In the genomic region with DNA sequence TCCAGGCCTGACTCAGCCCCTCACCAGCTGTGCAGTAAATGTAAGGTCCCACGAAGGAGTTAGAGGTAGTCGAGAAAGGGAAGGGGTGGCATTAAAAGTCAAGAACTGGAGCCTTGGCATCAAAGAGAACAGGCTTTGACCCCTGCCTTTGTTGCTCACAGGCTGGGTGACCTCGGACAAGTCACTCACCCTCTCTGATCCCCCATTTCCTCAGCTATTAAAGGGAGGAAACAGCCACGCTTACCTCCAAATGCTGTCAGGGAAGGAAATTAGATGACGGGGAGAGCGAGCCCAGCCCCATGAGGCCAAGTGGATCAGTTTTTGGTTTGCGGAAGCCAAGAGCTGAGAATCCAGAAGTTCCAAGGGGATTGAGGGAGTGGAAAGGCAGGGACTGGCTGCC, we compare ENCODE assay signal across 30 cellular contexts. TPM values are rescaled to one million over a fixed set of nuclear protein-coding genes. Genes with fewer than 3 reads are reported as not detected.
DNase-seq lines count a peak whose midpoint lies in the region; ATAC-seq, FAIRE-seq and TF ChIP-seq lines count a peak whose summit lies in the region.
"Had no signal": no experiment of that assay in that cellular context is flagged by ENCODE, and none has a peak within 500 bp of the region (broad histone marks: within the 10 kb centered on the region; RNA-seq: fewer than 3 reads in every experiment).

No MANE protein-coding gene starts in this region.

- H3K4me1 Mint-ChIP-seq in activated T-helper 17 cell treated with anti-CD3 and anti-CD28 coated beads, Interleukin-2, amount 50 U/mL, for 72 hours: no peaks in the 10 kb centered on the region

- H2BK15ac ChIP-seq in H1 (ENCODE audit: low read length): 0 out of 2 replicates have a peak overlapping the region, but pooled peaks have one; percentile 46

- H3K36me3 Mint-ChIP-seq in activated T-helper 17 cell treated with anti-CD3 and anti-CD28 coated beads, Interleukin-2, amount 50 U/mL, for 72 hours (ENCODE audit: low read depth): no peaks in the 10 kb centered on the region
- H3K36me3 Mint-ChIP-seq: CD14-positive monocyte; CD4-positive, alpha-beta memory T cell; CD4-positive, CD25-positive, alpha-beta regulatory T cell; CD8-positive, alpha-beta memory T cell had no signal

- peaks cover 0 to 2% (median 0%) of the 10 kb centered on the region in 4 experiments; a peak in 3 of 7 replicates for H3K27me3 ChIP-seq in H1 (replicated peaks in 1 of 4; ENCODE audit: control insufficient read depth in 3 of 4, extremely low read depth in 1 of 4, insufficient read depth in 3 of 4, low read length in 3 of 4)
- H3K27me3 ChIP-seq: BE2C had no signal

- TF ChIP-seq CTCF in A549 (IDR thresholded peaks at IDR 0.05) (no peak), H1 (IDR thresholded peaks at IDR 0.05; ENCODE audit: control extremely low read depth in 1 of 3, insufficient read depth in 1 of 3, low read depth in 1 of 3, low read length in 3 of 3) (no peak)

- H3K23ac ChIP-seq in H1 (ENCODE audit: insufficient read length): no peak overlapping the region

- no peak overlapping the region for H2BK5ac ChIP-seq in H1 (ENCODE audit: low read depth, low read length)

- DNase-seq in activated effector memory CD4-positive, alpha-beta T cell treated with anti-CD3 and anti-CD28 coated beads, Interleukin-2, amount 50 U/mL, for 16 hours: peak; percentile 5
- no peak for DNase-seq in activated effector memory CD4-positive, alpha-beta T cell treated with Interleukin-2 at 50 U/mL for 16 hours
- DNase-seq in A549 (ENCODE audit: low read depth in 1 of 2, low spot score in 1 of 2) (no peak), H1 (ENCODE audit: low read depth in 1 of 2, low spot score in 2 of 2) (no peak), left colon (no peak), T-helper 2 cell (no peak), H54 (ENCODE audit: insufficient read length, low spot score) (no peak)
- DNase-seq: ACHN; BE2C; C1 segment of cervical spinal cord; CD4-positive, alpha-beta memory T cell; CD4-positive, CD25-positive, alpha-beta regulatory T cell; CD8-positive, alpha-beta memory T cell; COR-L47; DMS 273 treated with DMSO at 0.1 percent for 48 hours; DMS153; DMS53; DMS79; DND-41; EL; GDM1 had no signal

- H2BK12ac ChIP-seq in H1 (ENCODE audit: low read depth, low read length): no peak overlapping the region

- no peak for FAIRE-seq in A549 (lab: Jason Lieb, UNC)
- no peak for FAIRE-seq in H1 (lab: Jason Lieb, UNC)
- FAIRE-seq in H54 (lab: Jason Lieb, UNC): no peak
- FAIRE-seq: GM12878, GM12892, GM18507 had no signal

- H3K4me3 Mint-ChIP-seq in activated T-helper 17 cell treated with anti-CD3 and anti-CD28 coated beads, Interleukin-2, amount 50 U/mL, for 72 hours: no peak overlapping the region
- H3K4me3 Mint-ChIP-seq: CD14-positive monocyte; CD4-positive, alpha-beta memory T cell; CD4-positive, CD25-positive, alpha-beta regulatory T cell; CD8-positive, alpha-beta memory T cell had no signal

- no peak overlapping the region for H4K8ac ChIP-seq in H1 (ENCODE audit: extremely low read depth, insufficient read depth, low read length)

- H3K56ac ChIP-seq in H1 (replicated peaks; ENCODE audit: insufficient read length, low read depth, low read length): no peak overlapping the region

- no peak overlapping the region for H2BK20ac ChIP-seq in H1 (ENCODE audit: low read length)

- H3K9me3 ChIP-seq in A549 (no peaks in the 10 kb centered on the region), H1 (ENCODE audit: insufficient read depth in 2 of 2, low read depth in 1 of 2, low read length in 1 of 2) (no peaks in the 10 kb centered on the region)
- H3K9me3 ChIP-seq: BE2C, BLaER1 had no signal

- POLR2A ChIA-PET in A549 (lab: Yijun Ruan, JAX): no interaction called here
- POLR2A ChIA-PET in H1 (lab: Charles Lee; ENCODE audit: partially characterized antibody): interaction anchor here (0.6 to 1.1 kb wide), 2 partner anchors 89 to 148 kb away, joined by 3 to 4 read pairs; no protein-coding TSS in a partner anchor

- TF ChIP-seq EP300 in A549 (IDR thresholded peaks at IDR 0.05): no peak
- no peak for TF ChIP-seq EP300 in H1 (IDR thresholded peaks at IDR 0.05; ENCODE audit: borderline replicate concordance in 1 of 2, low read depth in 2 of 2, low read length in 2 of 2)

- H3K4me3 ChIP-seq in A549 (no peak overlapping the region), H1 (ENCODE audit: extremely low read depth in 1 of 4, insufficient read depth in 2 of 4, low read depth in 3 of 4, low read length in 4 of 4) (no peak overlapping the region)
- H3K4me3 ChIP-seq: BLaER1, GM12878 had no signal

- H2AFZ ChIP-seq in H1 (ENCODE audit: low read length): no peak overlapping the region

- no peaks in the 10 kb centered on the region for H4K20me1 ChIP-seq in H1 (replicated peaks in 1 of 2; ENCODE audit: control insufficient read depth in 1 of 2, insufficient read depth in 2 of 2, low read length in 2 of 2)
- H4K20me1 ChIP-seq: BLaER1 had no signal

- H3K23me2 ChIP-seq in H1 (ENCODE audit: low read depth, low read length): no peaks in the 10 kb centered on the region

- H3K4me2 ChIP-seq in A549 (no peak overlapping the region), H1 (ENCODE audit: insufficient read depth in 1 of 2, low read depth in 2 of 2, low read length in 2 of 2) (no peak overlapping the region)
- H3K4me2 ChIP-seq: BLaER1 had no signal

- H3K14ac ChIP-seq in H1 (ENCODE audit: insufficient read length): no peak overlapping the region

- CTCF ChIA-PET in A549 (lab: Yijun Ruan, JAX): interaction anchor here (0.7 to 13.1 kb wide), 18 partner anchors 13 to 288 kb away, joined by 3 to 124 read pairs (median 7); a partner anchor contains a TSS
- CTCF ChIA-PET in H1 (lab: Charles Lee; ENCODE audit: partially characterized antibody): interaction anchor here (0.7 to 5.5 kb wide), 18 partner anchors 10 to 288 kb away, joined by 3 to 46 read pairs (median 4); no protein-coding TSS in a partner anchor

- TF ChIP-seq RAD21 in A549 (conservative IDR thresholded peaks at IDR 0.05 in 1 of 2, IDR thresholded peaks at IDR 0.05 in 1 of 2): no peak
- TF ChIP-seq RAD21 in H1 (IDR thresholded peaks at IDR 0.05 in 1 of 2, conservative IDR thresholded peaks at IDR 0.05 in 1 of 2; ENCODE audit: low read depth in 2 of 2, low read length in 2 of 2): no peak

- H4K5ac ChIP-seq in H1 (ENCODE audit: insufficient read length, low read depth, low read length): no peak overlapping the region

- no peak overlapping the region for H4K91ac ChIP-seq in H1 (replicated peaks; ENCODE audit: insufficient read length, low read length)

- no peak overlapping the region for H3K9ac ChIP-seq in H1 (replicated peaks in 1 of 4; ENCODE audit: extremely low read depth in 1 of 4, low read depth in 3 of 4, low read length in 3 of 4)
- H3K9ac ChIP-seq: BLaER1 had no signal

- peaks cover 28% of the 10 kb centered on the region for H3K27me3 Mint-ChIP-seq in activated T-helper 17 cell treated with anti-CD3 and anti-CD28 coated beads, Interleukin-2, amount 50 U/mL, for 72 hours

- H3K4me1 ChIP-seq in A549 (no peaks in the 10 kb centered on the region; the same call in 2 of the 3 replicates), H1 (replicated peaks in 1 of 4; ENCODE audit: control insufficient read depth in 3 of 4, insufficient read depth in 4 of 4, low read length in 3 of 4) (peaks cover 0 to 7% (median 4%) of the 10 kb centered on the region in 4 experiments; a peak in 3 of 7 replicates)
- H3K4me1 ChIP-seq: BE2C had no signal

- no peaks in the 10 kb centered on the region for H3K79me1 ChIP-seq in H1 (ENCODE audit: low read depth, low read length)

- H3K4ac ChIP-seq in H1 (replicated peaks; ENCODE audit: insufficient read length, low read depth, low read length): no peak overlapping the region

- ATAC-seq in A549: no peak
- ATAC-seq in activated T-helper 17 cell treated with anti-CD3 and anti-CD28 coated beads, Interleukin-2, amount 50 U/mL, for 72 hours (replicated peaks): no peak
- no peak for ATAC-seq in left colon
- ATAC-seq: GM12878 had no signal

- no peak overlapping the region for H2AK5ac ChIP-seq in H1 (ENCODE audit: low read depth, low read length)

- H3K36me3 ChIP-seq in H1 (ENCODE audit: control insufficient read depth in 2 of 4, insufficient read depth in 4 of 4, low read length in 3 of 4): no peaks in the 10 kb centered on the region
- H3K36me3 ChIP-seq: BE2C, BLaER1 had no signal

- peak overlapping the region; percentile 62 for H3K27ac Mint-ChIP-seq in activated T-helper 17 cell treated with anti-CD3 and anti-CD28 coated beads, Interleukin-2, amount 50 U/mL, for 72 hours
- H3K27ac Mint-ChIP-seq: CD14-positive monocyte; CD8-positive, alpha-beta memory T cell had no signal

- no peak overlapping the region for H3K18ac ChIP-seq in H1 (ENCODE audit: extremely low read depth, low read length)

- no peak overlapping the region for H2BK120ac ChIP-seq in H1 (replicated peaks; ENCODE audit: low read depth, low read length)

- WGBS in A549 (ENCODE audit: missing lambda C conversion rate): 36% methylated on average over 7 of the region's 7 CpGs
- 88% methylated on average over 7 of the region's 7 CpGs; no CpG with 5 or more reads in 1 of the 2 experiments for WGBS in H1 (ENCODE audit: extremely low coverage in 1 of 2, insufficient coverage in 1 of 2, insufficient read length in 1 of 2, insufficient replicate concordance in 2 of 2, low coverage in 1 of 2, low lambda C conversion rate in 2 of 2, missing lambda C conversion rate in 1 of 2), 2 experiments

- H3K79me2 ChIP-seq in H1 (ENCODE audit: control insufficient read depth in 1 of 2, insufficient read depth in 2 of 2, low read length in 2 of 2): no peaks in the 10 kb centered on the region

- intact Hi-C loops in left colon (cut with DNase I, micrococcal nuclease): no loop called here

- no peaks in the 10 kb centered on the region for H3K9me3 Mint-ChIP-seq in activated T-helper 17 cell treated with anti-CD3 and anti-CD28 coated beads, Interleukin-2, amount 50 U/mL, for 72 hours
- H3K9me3 Mint-ChIP-seq: CD4-positive, alpha-beta memory T cell; CD4-positive, CD25-positive, alpha-beta regulatory T cell; CD8-positive, alpha-beta memory T cell had no signal

- no peak overlapping the region; a peak in 1 of 6 replicates for H3K27ac ChIP-seq in A549
- H3K27ac ChIP-seq in H1 (ENCODE audit: low read depth, low read length): no peak overlapping the region
- H3K27ac ChIP-seq: 22Rv1, BLaER1 had no signal

- TF ChIP-seq POLR2A in A549 (IDR thresholded peaks at IDR 0.05; ENCODE audit: low read length): no peak
- TF ChIP-seq POLR2A in H1 (IDR thresholded peaks at IDR 0.05; ENCODE audit: control extremely low read depth in 1 of 2, low read depth in 2 of 2, low read length in 2 of 2): no peak
- no peak for TF ChIP-seq POLR2A in H54 (IDR thresholded peaks at IDR 0.05; ENCODE audit: low read depth, low read length)

RNA-seq across cellular contexts. Expression of a gene that starts 8.7 kb away (rescaled TPM):
- polyA plus RNA-seq in A549 (2011; rRNA removed): 0.04 and 0.06 TPM in 2 replicates
- 0.03 and 0.04 TPM in 2 replicates for polyA plus RNA-seq in A549 (2012; cell fraction: cytosol; rRNA removed)
- 0.02 and 0.05 TPM in 2 replicates for polyA plus RNA-seq in A549 (2012; cell fraction: nucleus; rRNA removed)
- polyA plus RNA-seq in A549 (2017; fragmentation: RNase III; extraction: RNeasy Plus Mini Kit Qiagen cat#74134 plus additional on column Dnase treatment): 0.04 to 0.07 TPM (median 0.04 TPM) in 3 replicates
- polyA minus RNA-seq in A549 (2011; rRNA and poly(A)+ RNA removed): 0.04 and 0.10 TPM in 2 replicates
- total RNA-seq in activated T-helper 17 cell treated with anti-CD3 and anti-CD28 coated beads, Interleukin-2, amount 50 U/mL, for 72 hours: under 1 TPM in 1 of 2 donors, not detected in 1; 0.24 TPM
- total RNA-seq in H1 (2021; fragmentation: NEBNext Ultra II Directional; extraction: Animal tissue kit (Norgen Biotek cat#: 25700)): 4.8 and 6.5 TPM in 2 replicates
- polyA plus RNA-seq in H1 (2011; rRNA removed): 1.8 and 2.7 TPM in 2 replicates
- polyA plus RNA-seq in H1 (2011; cell fraction: cytosol; rRNA removed): 2.0 TPM
- 4.0 TPM for polyA plus RNA-seq in H1 (2011; cell fraction: nucleus; rRNA removed)
- polyA plus RNA-seq in H1 (2012, experiment 1 of 2): 3.9 to 4.3 TPM (median 4.1 TPM) in 4 replicates
- polyA plus RNA-seq in H1 (2012, experiment 2 of 2): 1.4 TPM
- polyA plus RNA-seq in H1 (2013, experiment 1 of 2): 2.7 TPM
- 2.2 TPM for polyA plus RNA-seq in H1 (2013, experiment 2 of 2)
- 2.3 and 2.6 TPM in 2 replicates for polyA minus RNA-seq in H1 (2011; rRNA and poly(A)+ RNA removed)
- polyA minus RNA-seq in H1 (2011; cell fraction: cytosol; rRNA and poly(A)+ RNA removed): 2.6 TPM
- 5.4 TPM for polyA minus RNA-seq in H1 (2011; cell fraction: nucleus; rRNA and poly(A)+ RNA removed)
- total RNA-seq in left colon: under 1 TPM in 1 of 2 donors, not detected in 1; 0.14 TPM
- total RNA-seq: A172; CD4-positive, alpha-beta memory T cell; CD8-positive, alpha-beta memory T cell had no signal
- polyA plus RNA-seq: AG04450; CD14-positive monocyte; CD4-positive, alpha-beta memory T cell; CD4-positive, CD25-positive, alpha-beta regulatory T cell; CD8-positive, alpha-beta memory T cell had no signal
